22 cellular contexts compared by ENCODE assay signal in the genomic region with DNA sequence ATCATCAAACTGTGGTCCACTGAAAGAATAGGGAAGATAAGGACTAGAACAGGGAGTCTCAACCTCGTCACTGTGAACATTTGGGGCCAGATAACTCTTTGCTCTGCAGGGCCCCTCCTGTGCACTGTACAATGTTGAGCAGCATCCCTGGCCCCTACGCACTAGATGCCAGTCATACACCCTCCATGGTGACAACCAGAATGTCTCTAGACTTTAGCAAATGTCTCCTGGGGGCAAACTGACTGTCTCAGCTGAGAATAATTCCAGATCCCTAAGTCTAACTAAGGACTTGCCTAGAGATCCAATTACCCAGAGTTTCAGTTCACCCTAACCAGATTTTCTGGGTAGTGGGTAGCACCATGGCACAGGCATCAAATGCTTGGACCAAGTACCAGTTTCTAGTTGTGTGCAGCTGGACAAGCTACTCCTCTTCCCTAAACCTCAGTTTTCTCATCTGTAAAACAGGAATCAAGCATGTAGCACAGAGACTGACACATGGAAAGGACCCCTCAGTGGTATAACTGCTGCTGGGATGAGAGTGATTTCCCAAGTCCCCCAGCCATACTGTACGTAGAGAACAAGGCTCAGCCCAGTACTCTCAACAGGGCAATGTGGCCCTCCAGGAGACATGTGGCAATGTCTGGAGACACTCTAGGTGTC.
A peak's percentile ranks its signal among the peaks of the same experiment; 100 is the strongest.
DNase-seq lines count a peak whose midpoint lies in the region; ATAC-seq, FAIRE-seq and TF ChIP-seq lines count a peak whose summit lies in the region.
"Had no signal": no experiment of that assay in that cellular context is flagged by ENCODE, and none has a peak within 500 bp of the region (broad histone marks: within the 10 kb centered on the region; RNA-seq: fewer than 3 reads in every experiment).

No MANE protein-coding gene starts in this region.

- H3K9me3 ChIP-seq in HCT116 (ENCODE audit: control insufficient read depth in 1 of 2, insufficient read depth in 1 of 2, low read depth in 1 of 2, low read length in 2 of 2) (no peaks in the 10 kb centered on the region), PC-3 (ENCODE audit: low read length) (no peaks in the 10 kb centered on the region), endothelial cell of umbilical vein (replicated peaks; ENCODE audit: control insufficient read depth, insufficient read depth, low read length) (no peaks in the 10 kb centered on the region), stomach (no peaks in the 10 kb centered on the region)
- H3K9me3 ChIP-seq: HAP-1 had no signal

- TF ChIP-seq EP300 in stomach (IDR thresholded peaks at IDR 0.05), result no peak

- H3K9me1 ChIP-seq in endothelial cell of umbilical vein (replicated peaks; ENCODE audit: control insufficient read depth, extremely low read depth, insufficient read depth, low read length), result no peaks in the 10 kb centered on the region

- H3K36me3 ChIP-seq in HCT116 (ENCODE audit: control insufficient read depth in 1 of 2, insufficient read depth in 2 of 2, low read length in 2 of 2) (no peaks in the 10 kb centered on the region), PC-3 (ENCODE audit: low read depth, low read length) (no peaks in the 10 kb centered on the region), endothelial cell of umbilical vein (ENCODE audit: control insufficient read depth in 2 of 2, extremely low read depth in 1 of 2, insufficient read depth in 2 of 2, low read length in 2 of 2) (peaks cover 0 to 4% of the 10 kb centered on the region in 2 experiments), stomach (peaks cover 0 to 36% (median 28%) of the 10 kb centered on the region in 4 donors)
- H3K36me3 ChIP-seq: neural progenitor cell had no signal

- RAD21 ChIA-PET in HCT116 (lab: Charles Lee; ENCODE audit: low non-redundant PET in 1 of 2, low total read pairs in 2 of 2, uncharacterized antibody in 2 of 2, unreplicated experiment in 2 of 2), result no interaction called here

- no peak for TF ChIP-seq RAD21 in HCT116 (IDR thresholded peaks at IDR 0.05; ENCODE audit: low read depth)

- H3K4me1 ChIP-seq in HCT116 (ENCODE audit: control insufficient read depth in 1 of 2, insufficient read depth in 2 of 2, low read length in 2 of 2) (peaks cover 55 to 59% of the 10 kb centered on the region in 2 experiments), PC-3 (ENCODE audit: insufficient read depth, low read length) (peaks cover 41% of the 10 kb centered on the region), endothelial cell of umbilical vein (ENCODE audit: control insufficient read depth, extremely low read depth, insufficient read depth, low read length) (peaks cover 38% of the 10 kb centered on the region), stomach (peaks cover 9 to 27% (median 18%) of the 10 kb centered on the region in 4 donors)
- H3K4me1 ChIP-seq: HAP-1, neural progenitor cell had no signal

- H3K27ac ChIP-seq in HCT116 (ENCODE audit: low read depth, low read length), result peak overlapping the region; percentile 89; the same call in 1 of the 2 replicates
- peak overlapping the region; percentile 98 for H3K27ac ChIP-seq in PC-3 (ENCODE audit: low read length)
- peak overlapping the region; percentile 99 for H3K27ac ChIP-seq in endothelial cell of umbilical vein (ENCODE audit: insufficient read depth, low read depth, low read length)
- H3K27ac ChIP-seq in stomach, result peak overlapping the region in 4 of 5 donors; percentile 6 to 84 (median 77)
- H3K27ac ChIP-seq: KMS-11, neural progenitor cell had no signal

- H3K79me2 ChIP-seq in HCT116 (ENCODE audit: insufficient read depth, low read length) (no peaks in the 10 kb centered on the region), PC-3 (ENCODE audit: low read length) (peaks cover 17% of the 10 kb centered on the region), endothelial cell of umbilical vein (ENCODE audit: control insufficient read depth, insufficient read depth, low read length) (no peaks in the 10 kb centered on the region)

- H3K4me2 ChIP-seq in HCT116 (ENCODE audit: low read length) (peak overlapping the region; percentile 78), PC-3 (ENCODE audit: low read length) (no peak overlapping the region), endothelial cell of umbilical vein (ENCODE audit: insufficient read depth, low read length) (peak overlapping the region; percentile 29)
- H3K4me2 ChIP-seq: KMS-11, neural progenitor cell had no signal

- no peaks in the 10 kb centered on the region for H3K9me2 ChIP-seq in HCT116 (ENCODE audit: insufficient read depth)
- no peaks in the 10 kb centered on the region for H3K9me2 ChIP-seq in PC-3 (replicated peaks; ENCODE audit: low read length)

- H3K9ac ChIP-seq in HCT116 (ENCODE audit: low read length) (no peak overlapping the region; the same call in 1 of the 2 replicates), PC-3 (ENCODE audit: low read length) (peak overlapping the region; percentile 87), endothelial cell of umbilical vein (replicated peaks; ENCODE audit: extremely low read depth, insufficient read depth, low read length) (peak overlapping the region; percentile 62)
- H3K9ac ChIP-seq: KMS-11, neural progenitor cell had no signal

- dilution Hi-C loops in endothelial cell of umbilical vein (cut with MboI; ENCODE audit: extremely low pct_ligation_motif_present, low sequenced_read_pairs), result no loop called here

- DNase-seq in HCT116 (ENCODE audit: low read depth, low spot score) (no peak), PC-3 (no peak), endothelial cell of umbilical vein (ENCODE audit: low read depth, low spot score) (no peak), stomach (no peak), T1000 (lab: John Stamatoyannopoulos, UW) (no peak)
- DNase-seq: activated CD4-positive, CD25-positive, alpha-beta regulatory T cell; activated naive CD4-positive, alpha-beta T cell; anterior cingulate cortex; mesendoderm; NCI-H1048; NCI-H2029 treated with DMSO at 0.1 percent for 48 hours; NCI-H510A; retina; SIG-M5; stimulated activated naive CD4-positive, alpha-beta T cell treated with Interleukin-2 at 50 U/mL for 16 hours; T-helper 17 cell had no signal

- TF ChIP-seq CTCF in HCT116 (IDR thresholded peaks at IDR 0.05 in 2 of 3, conservative IDR thresholded peaks at IDR 0.05 in 1 of 3; ENCODE audit: borderline replicate concordance in 1 of 3, insufficient read depth in 1 of 3, low read depth in 2 of 3, low read length in 2 of 3) (no peak), PC-3 (conservative IDR thresholded peaks at IDR 0.05; ENCODE audit: low read depth, low read length) (no peak), endothelial cell of umbilical vein (IDR thresholded peaks at IDR 0.05; ENCODE audit: extremely low read depth in 1 of 2, insufficient read depth in 1 of 2, low read depth in 1 of 2, low read length in 2 of 2) (no peak), stomach (IDR thresholded peaks at IDR 0.05) (no peak)

- no peak for ATAC-seq in HCT116
- no peak for ATAC-seq in PC-3
- no peak for ATAC-seq in GM19324 (IDR thresholded peaks at IDR 0.05; ENCODE audit: low FRiP score, unreplicated experiment)
- no peak for ATAC-seq in activated CD4-positive, CD25-positive, alpha-beta regulatory T cell treated with anti-CD3 and anti-CD28 coated beads, Interleukin-2, amount 50 U/mL, for 24 hours
- ATAC-seq: T-helper 17 cell had no signal

- BruUV-seq in HCT116 (replicated peaks; lab: Mats Ljungman, UMichigan) (no TSS peak), PC-3 (replicated peaks; lab: Mats Ljungman, UMichigan) (no TSS peak), endothelial cell of umbilical vein (replicated peaks; lab: Mats Ljungman, UMichigan) (TSS peak; percentile 55)

- no peaks in the 10 kb centered on the region for H3F3A ChIP-seq in PC-3 (ENCODE audit: low read length, unreplicated experiment)

- CTCF ChIA-PET in HCT116 (lab: Charles Lee) (no interaction called here), PC-3 (lab: Charles Lee) (no interaction called here), endothelial cell of umbilical vein (lab: Charles Lee) (interaction anchor here (1.6 kb wide), 1 partner anchor 35 kb away, joined by 3 read pairs; no protein-coding TSS in a partner anchor)

- intact Hi-C loops in HCT116 (cut with micrococcal nuclease), result no loop called here
- intact Hi-C loops in PC-3 (cut with micrococcal nuclease), result loop anchor here (10.0 kb wide), 1 partner anchor 1965 kb away; a partner anchor contains a TSS
- intact Hi-C loops in endothelial cell of umbilical vein (cut with micrococcal nuclease), result loop anchor here (2.0 to 5.0 kb wide), 4 partner anchors 123 to 863 kb away; no protein-coding TSS in a partner anchor
- intact Hi-C loops in stomach (cut with DNase I; ENCODE audit: low total_unique reads), result loop anchor here (10.0 kb wide), 1 partner anchor 335 kb away; no protein-coding TSS in a partner anchor

- H3K27me3 ChIP-seq in HCT116 (ENCODE audit: insufficient read depth, low read length) (no peaks in the 10 kb centered on the region), PC-3 (ENCODE audit: low read length) (no peaks in the 10 kb centered on the region), endothelial cell of umbilical vein (ENCODE audit: control insufficient read depth in 2 of 2, insufficient read depth in 2 of 2, low read length in 2 of 2) (no peaks in the 10 kb centered on the region), stomach (no peaks in the 10 kb centered on the region)
- H3K27me3 ChIP-seq: neural progenitor cell had no signal

- POLR2A ChIA-PET in HCT116 (lab: Charles Lee) (no interaction called here), PC-3 (lab: Charles Lee; ENCODE audit: unreplicated experiment) (no interaction called here), endothelial cell of umbilical vein (lab: Charles Lee) (no interaction called here)

- H4K20me1 ChIP-seq in HCT116 (ENCODE audit: insufficient read depth) (no peaks in the 10 kb centered on the region), PC-3 (ENCODE audit: low read length) (no peaks in the 10 kb centered on the region), endothelial cell of umbilical vein (replicated peaks; ENCODE audit: control insufficient read depth, extremely low read depth, insufficient read depth, low read length) (no peaks in the 10 kb centered on the region)

- WGBS in stomach, 5 donors, result 51 to 88% (median 55%) methylated on average over 3 of the region's 3 CpGs

- H3K4me3 ChIP-seq in HCT116 (replicated peaks in 1 of 2; ENCODE audit: low read depth in 1 of 2, low read length in 2 of 2), result no peak overlapping the region
- no peak overlapping the region for H3K4me3 ChIP-seq in PC-3 (ENCODE audit: low read length)
- H3K4me3 ChIP-seq in endothelial cell of umbilical vein (replicated peaks in 1 of 3; ENCODE audit: insufficient read depth in 1 of 3, low read depth in 1 of 3, low read length in 3 of 3), result no peak overlapping the region
- H3K4me3 ChIP-seq in stomach, result no peak overlapping the region
- H3K4me3 ChIP-seq: HAP-1, neural progenitor cell had no signal

- no peak for TF ChIP-seq POLR2A in HCT116 (IDR thresholded peaks at IDR 0.05; ENCODE audit: borderline replicate concordance, extremely low read depth, insufficient read depth, insufficient read length)
- no peak for TF ChIP-seq POLR2A in endothelial cell of umbilical vein (IDR thresholded peaks at IDR 0.05; ENCODE audit: low read depth, low read length)
- TF ChIP-seq POLR2A in stomach (IDR thresholded peaks at IDR 0.05), result no peak

- H2AFZ ChIP-seq in HCT116 (ENCODE audit: low read depth, low read length, poor library complexity, severe bottlenecking) (no peak overlapping the region), PC-3 (ENCODE audit: low read length) (no peak overlapping the region), endothelial cell of umbilical vein (ENCODE audit: low read depth, low read length) (no peak overlapping the region)
- H2AFZ ChIP-seq: neural progenitor cell had no signal

- no peak for FAIRE-seq in endothelial cell of umbilical vein (lab: Jason Lieb, UNC)
- FAIRE-seq: D721Med had no signal
